2 cellular contexts compared by ENCODE assay signal in genomic region chr17:57406981-57407286, GRCh38.
TF ChIP-seq lines count a peak whose summit lies in the region.

No MANE protein-coding gene starts in this region.

TF ChIP-seq in IMR-90, 13 proteins besides CTCF, POLR2A, EP300 and RAD21:
- TF ChIP-seq CHD1 (IDR thresholded peaks at IDR 0.05; ENCODE audit: low read depth, low read length) (no peak), RCOR1 (IDR thresholded peaks at IDR 0.05; ENCODE audit: insufficient replicate concordance, low read length) (no peak)

TF ChIP-seq in H1, 55 proteins besides CTCF, POLR2A, EP300 and RAD21:
- no peak for TF ChIP-seq KDM5A (IDR thresholded peaks at IDR 0.05; ENCODE audit: low read length)
